ENCODE assay signal across 19 cellular contexts in the genomic region with DNA sequence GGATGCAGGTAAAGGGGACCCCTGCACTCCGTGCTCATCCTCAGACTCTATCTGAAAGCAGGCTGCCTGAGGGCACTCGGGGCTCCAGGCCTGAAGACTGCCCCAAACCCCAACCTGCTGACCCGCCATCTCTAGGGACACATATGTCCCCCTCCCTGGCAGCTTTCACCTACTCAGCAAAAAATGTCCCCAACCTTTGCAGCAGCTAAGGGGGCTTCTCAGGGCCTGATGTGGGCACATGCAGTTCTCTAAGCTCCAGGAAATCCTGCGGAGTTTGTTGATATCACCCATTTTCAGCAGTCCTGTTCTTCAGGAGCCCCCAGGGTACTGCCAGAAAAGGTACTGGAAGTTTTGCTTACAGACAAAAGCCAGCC.
"Had no signal": no experiment of that assay in that cellular context is flagged by ENCODE, and none has a peak within 500 bp of the region (broad histone marks: within the 10 kb centered on the region; RNA-seq: fewer than 3 reads in every experiment).

No MANE protein-coding gene starts in this region.

- H3K27me3 Mint-ChIP-seq: activated CD4-positive, alpha-beta memory T cell treated with anti-CD3 and anti-CD28 coated beads, Interleukin-2, amount 10 ng/mL, durations not matched to agents 7 days and 5 days; activated CD4-positive, alpha-beta T cell treated with anti-CD3 and anti-CD28 coated beads, Interleukin-2, amount 10 ng/mL, durations not matched to agents 7 days and 5 days; activated naive CD4-positive, alpha-beta T cell treated with anti-CD3 and anti-CD28 coated beads, Interleukin-2, amount 10 ng/mL, durations not matched to agents 7 days and 5 days; activated naive CD8-positive, alpha-beta T cell treated with anti-CD3 and anti-CD28 coated beads for 36 hours had no signal

- H3K4me3 ChIP-seq: PC-9 had no signal

- H3K4me3 Mint-ChIP-seq: activated CD4-positive, alpha-beta memory T cell treated with anti-CD3 and anti-CD28 coated beads, Interleukin-2, amount 10 ng/mL, durations not matched to agents 7 days and 5 days; activated CD4-positive, alpha-beta T cell treated with anti-CD3 and anti-CD28 coated beads, Interleukin-2, amount 10 ng/mL, durations not matched to agents 7 days and 5 days; activated naive CD4-positive, alpha-beta T cell treated with anti-CD3 and anti-CD28 coated beads, Interleukin-2, amount 10 ng/mL, durations not matched to agents 7 days and 5 days; activated naive CD8-positive, alpha-beta T cell treated with anti-CD3 and anti-CD28 coated beads for 36 hours; activated T-cell treated with anti-CD3 and anti-CD28 coated beads, Interleukin-2, amount 50 U/mL, for 72 hours had no signal

- H3K27ac Mint-ChIP-seq: activated CD4-positive, alpha-beta memory T cell treated with anti-CD3 and anti-CD28 coated beads, Interleukin-2, amount 10 ng/mL, durations not matched to agents 7 days and 5 days; activated CD4-positive, alpha-beta T cell treated with anti-CD3 and anti-CD28 coated beads, Interleukin-2, amount 10 ng/mL, durations not matched to agents 7 days and 5 days; activated naive CD4-positive, alpha-beta T cell treated with anti-CD3 and anti-CD28 coated beads, Interleukin-2, amount 10 ng/mL, durations not matched to agents 7 days and 5 days; activated naive CD8-positive, alpha-beta T cell treated with anti-CD3 and anti-CD28 coated beads for 36 hours; activated T-cell treated with anti-CD3 and anti-CD28 coated beads, Interleukin-2, amount 50 U/mL, for 72 hours; activated T-helper 2 cell treated with anti-CD3 and anti-CD28 coated beads, Interferon-gamma antibody, Interleukin-2, Interleukin-4, amounts not matched to agents 10 μg/mL and 5 μg/mL and 100 μg/mL, durations not matched to agents 14 hours and 24 hours and 36 hours had no signal

- DNase-seq: activated CD4-positive, alpha-beta memory T cell treated with anti-CD3 and anti-CD28 coated beads, Interleukin-2, amount 10 ng/mL, durations not matched to agents 7 days and 5 days; activated CD4-positive, CD25-positive, alpha-beta regulatory T cell; activated gamma-delta T cell treated with Interleukin-2 at 50 U/mL for 16 hours; activated naive CD4-positive, alpha-beta T cell treated with anti-CD3 and anti-CD28 coated beads, Interleukin-2, amount 10 ng/mL, durations not matched to agents 7 days and 5 days; activated naive CD8-positive, alpha-beta T cell treated with anti-CD3 and anti-CD28 coated beads for 36 hours; activated T-cell treated with anti-CD3 and anti-CD28 coated beads, Interleukin-2, amount 50 U/mL, for 72 hours; brain microvascular endothelial cell; cerebellar nuclear complex; MM.1S; NCI-H1105 treated with DMSO at 0.1 percent for 48 hours; NCI-H1436 treated with DMSO at 0.1 percent for 48 hours; NCI-H187; NCI-H510A treated with DMSO at 0.1 percent for 48 hours; PC-9; SIG-M5; SK-N-SH; T-helper 1 cell had no signal

- H3K9ac ChIP-seq: SK-N-SH had no signal

- H3K4me2 ChIP-seq: PC-9, SK-N-SH had no signal

- ATAC-seq: activated T-cell treated with anti-CD3 and anti-CD28 coated beads, Interleukin-2, amount 50 U/mL, for 72 hours had no signal

- H2AFZ ChIP-seq: PC-9 had no signal

- H3K9me3 ChIP-seq: SK-N-SH had no signal

- H3K9me2 ChIP-seq: SK-N-SH had no signal

- H3K27me3 ChIP-seq: brain microvascular endothelial cell had no signal

- H3K9me3 Mint-ChIP-seq: activated CD4-positive, alpha-beta memory T cell treated with anti-CD3 and anti-CD28 coated beads, Interleukin-2, amount 10 ng/mL, durations not matched to agents 7 days and 5 days; activated CD4-positive, alpha-beta T cell treated with anti-CD3 and anti-CD28 coated beads, Interleukin-2, amount 10 ng/mL, durations not matched to agents 7 days and 5 days; activated naive CD4-positive, alpha-beta T cell treated with anti-CD3 and anti-CD28 coated beads, Interleukin-2, amount 10 ng/mL, durations not matched to agents 7 days and 5 days; activated naive CD8-positive, alpha-beta T cell treated with anti-CD3 and anti-CD28 coated beads for 36 hours; activated T-cell treated with anti-CD3 and anti-CD28 coated beads, Interleukin-2, amount 50 U/mL, for 72 hours; activated T-helper 2 cell treated with anti-CD3 and anti-CD28 coated beads, Interferon-gamma antibody, Interleukin-2, Interleukin-4, amounts not matched to agents 10 μg/mL and 5 μg/mL and 100 μg/mL, durations not matched to agents 14 hours and 24 hours and 36 hours had no signal

- H3K27ac ChIP-seq: brain microvascular endothelial cell, PC-9 had no signal
